ENCODE assay signal across 21 cellular contexts in the genomic region with DNA sequence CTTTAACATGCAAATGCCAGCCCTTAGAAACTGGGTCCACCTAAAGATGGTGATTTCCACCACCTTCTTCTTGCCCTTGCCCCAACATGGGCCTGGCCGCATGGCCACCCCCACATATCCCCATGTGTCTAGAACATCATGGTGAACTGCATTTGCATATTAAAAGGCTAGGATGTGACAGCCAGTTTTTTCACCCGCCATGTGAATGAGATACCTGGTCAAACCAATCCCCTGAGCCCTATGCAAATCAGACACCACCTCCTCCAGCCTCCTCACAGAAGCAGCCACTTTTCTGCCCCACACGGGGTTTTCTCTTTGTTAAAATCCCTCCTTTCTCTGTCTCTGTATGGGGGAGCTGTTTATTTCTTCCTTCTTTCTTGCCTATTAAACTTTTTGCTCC.
"Had no signal": no experiment of that assay in that cellular context is flagged by ENCODE, and none has a peak within 500 bp of the region (broad histone marks: within the 10 kb centered on the region; RNA-seq: fewer than 3 reads in every experiment).

No MANE protein-coding gene starts in this region.

- H3K27me3 Mint-ChIP-seq: naive thymus-derived CD4-positive, alpha-beta T cell had no signal

- H3K4me3 ChIP-seq: colonic mucosa, heart left ventricle, lung, sigmoid colon, skin epidermis, stomach, thoracic aorta, transverse colon had no signal

- H3K4me3 Mint-ChIP-seq: naive thymus-derived CD4-positive, alpha-beta T cell had no signal

- H3K4me1 Mint-ChIP-seq: naive thymus-derived CD4-positive, alpha-beta T cell had no signal

- H3K36me3 Mint-ChIP-seq: naive thymus-derived CD4-positive, alpha-beta T cell had no signal

- H3K4me1 ChIP-seq: colonic mucosa, foreskin keratinocyte, heart left ventricle, sigmoid colon, stomach, transverse colon had no signal

- H3K27me3 ChIP-seq: colonic mucosa, foreskin keratinocyte, heart left ventricle, sigmoid colon, stomach, transverse colon had no signal

- H3K27ac ChIP-seq: colonic mucosa, foreskin keratinocyte, heart left ventricle, sigmoid colon, skin epidermis, stomach, thoracic aorta, transverse colon had no signal

- H3K36me3 ChIP-seq: colonic mucosa, heart left ventricle, sigmoid colon, stomach, thoracic aorta, transverse colon had no signal

- H3K27ac Mint-ChIP-seq: naive thymus-derived CD4-positive, alpha-beta T cell had no signal

- DNase-seq: colonic mucosa; dermis blood vessel endothelial cell; erythroblast; foreskin keratinocyte; heart left ventricle; hippocampal formation; kidney; left cardiac atrium; left ventricle myocardium superior; mesenchymal stem cell; naive thymus-derived CD4-positive, alpha-beta T cell; posterior cingulate gyrus; sigmoid colon; stimulated activated CD4-positive, alpha-beta T cell treated with anti-CD3 and anti-CD28 coated beads, Interleukin-12 subunit alpha, Interleukin-12 subunit beta, amount 100 ng/mL, for 4 hours; stimulated activated naive CD4-positive, alpha-beta T cell; stomach; substantia nigra; transverse colon had no signal

- H3K9me3 ChIP-seq: colonic mucosa, sigmoid colon, thoracic aorta, transverse colon had no signal
